Comparison of ENCODE assay signal across 19 cellular contexts in the genomic region with DNA sequence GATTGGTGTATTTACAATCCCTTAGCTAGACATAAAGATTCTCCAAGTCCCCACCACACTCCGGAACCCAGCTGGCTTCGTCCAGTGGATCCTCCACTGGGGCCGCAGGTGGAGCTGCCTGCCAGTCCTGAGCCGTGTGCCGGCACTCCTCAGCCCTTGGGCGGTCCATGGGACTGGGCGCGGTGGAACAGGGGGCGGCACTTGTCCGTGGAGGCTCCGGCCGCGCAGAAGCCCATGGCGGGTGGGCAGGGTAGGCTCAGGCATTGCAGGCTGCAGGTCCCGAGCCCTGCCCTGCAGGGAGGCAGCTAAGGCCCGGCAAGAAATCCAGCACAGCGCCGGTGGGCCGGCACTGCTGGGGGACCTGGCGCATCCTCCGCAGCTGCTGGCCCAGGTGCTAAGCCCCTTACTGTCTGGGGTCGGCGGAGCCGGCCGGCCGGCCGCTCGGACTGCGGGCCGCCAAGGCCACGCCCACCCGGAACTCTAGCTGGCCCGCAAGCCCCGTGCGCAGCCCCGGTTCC. TPM values are rescaled to one million over a fixed set of nuclear protein-coding genes. Genes with fewer than 3 reads are reported as not detected.
DNase-seq lines count a peak whose midpoint lies in the region; ATAC-seq and TF ChIP-seq lines count a peak whose summit lies in the region.
"Had no signal": no experiment of that assay in that cellular context is flagged by ENCODE, and none has a peak within 500 bp of the region (broad histone marks: within the 10 kb centered on the region; RNA-seq: fewer than 3 reads in every experiment).

No MANE protein-coding gene starts in this region.

- H3K9me3 ChIP-seq in MM.1S (replicated peaks; ENCODE audit: insufficient read depth, low read length) (no peaks in the 10 kb centered on the region), iPS-15b (ENCODE audit: control insufficient read depth, insufficient read depth, low read length) (no peaks in the 10 kb centered on the region), vagina (no peaks in the 10 kb centered on the region)
- H3K9me3 ChIP-seq: heart left ventricle, ovary, sigmoid colon, thoracic aorta had no signal

- H3K36me3 Mint-ChIP-seq in activated naive CD8-positive, alpha-beta T cell, result no peaks in the 10 kb centered on the region
- no peaks in the 10 kb centered on the region for H3K36me3 Mint-ChIP-seq in activated naive CD8-positive, alpha-beta T cell treated with anti-CD3 and anti-CD28 coated beads for 36 hours
- H3K36me3 Mint-ChIP-seq in stimulated activated effector memory CD8-positive, alpha-beta T cell treated with anti-CD3 and anti-CD28 coated beads, Interleukin-12 subunit alpha, Interleukin-12 subunit beta, amount 100 ng/mL, for 72 hours, result peaks cover 55% of the 10 kb centered on the region
- H3K36me3 Mint-ChIP-seq: activated naive CD4-positive, alpha-beta T cell treated with anti-CD3 and anti-CD28 coated beads, Interleukin-2, amount 50 U/mL, for 24 hours; CD14-positive monocyte had no signal

- peaks cover 51% of the 10 kb centered on the region for H3K4me1 Mint-ChIP-seq in activated naive CD8-positive, alpha-beta T cell (ENCODE audit: low read depth)
- H3K4me1 Mint-ChIP-seq in activated naive CD8-positive, alpha-beta T cell treated with anti-CD3 and anti-CD28 coated beads for 36 hours, result peaks cover 37% of the 10 kb centered on the region
- H3K4me1 Mint-ChIP-seq in stimulated activated effector memory CD8-positive, alpha-beta T cell treated with anti-CD3 and anti-CD28 coated beads, Interleukin-12 subunit alpha, Interleukin-12 subunit beta, amount 100 ng/mL, for 72 hours, result peaks cover 46% of the 10 kb centered on the region

- ATAC-seq in stimulated activated effector memory CD8-positive, alpha-beta T cell treated with anti-CD3 and anti-CD28 coated beads, Interleukin-12 subunit alpha, Interleukin-12 subunit beta, amount 100 ng/mL, for 72 hours, result no peak
- no peak for ATAC-seq in HG03159 (IDR thresholded peaks at IDR 0.05; ENCODE audit: unreplicated experiment)
- ATAC-seq: heart left ventricle had no signal

- H3K9me3 Mint-ChIP-seq in activated naive CD8-positive, alpha-beta T cell (ENCODE audit: low read depth), result no peaks in the 10 kb centered on the region
- H3K9me3 Mint-ChIP-seq in activated naive CD8-positive, alpha-beta T cell treated with anti-CD3 and anti-CD28 coated beads for 36 hours, result no peaks in the 10 kb centered on the region
- no peaks in the 10 kb centered on the region for H3K9me3 Mint-ChIP-seq in stimulated activated effector memory CD8-positive, alpha-beta T cell treated with anti-CD3 and anti-CD28 coated beads, Interleukin-12 subunit alpha, Interleukin-12 subunit beta, amount 100 ng/mL, for 72 hours
- H3K9me3 Mint-ChIP-seq: activated naive CD4-positive, alpha-beta T cell treated with anti-CD3 and anti-CD28 coated beads, Interleukin-2, amount 50 U/mL, for 24 hours had no signal

- no peak overlapping the region for H3K9ac ChIP-seq in MM.1S (ENCODE audit: low read length)
- no peak overlapping the region for H3K9ac ChIP-seq in iPS-15b (ENCODE audit: low read depth, low read length)
- H3K9ac ChIP-seq: GM23248 had no signal

- H3K79me2 ChIP-seq in MM.1S (ENCODE audit: low read length), result no peaks in the 10 kb centered on the region

- H3K4me2 ChIP-seq in MM.1S (ENCODE audit: low read depth, low read length), result no peak overlapping the region; the same call in 1 of the 2 replicates

- no peak overlapping the region for H3K4me3 Mint-ChIP-seq in activated naive CD8-positive, alpha-beta T cell
- no peak overlapping the region for H3K4me3 Mint-ChIP-seq in activated naive CD8-positive, alpha-beta T cell treated with anti-CD3 and anti-CD28 coated beads for 36 hours
- peak overlapping the region; percentile 74 for H3K4me3 Mint-ChIP-seq in stimulated activated effector memory CD8-positive, alpha-beta T cell treated with anti-CD3 and anti-CD28 coated beads, Interleukin-12 subunit alpha, Interleukin-12 subunit beta, amount 100 ng/mL, for 72 hours

- no peaks in the 10 kb centered on the region for H3K9me2 ChIP-seq in MM.1S (replicated peaks; ENCODE audit: insufficient read depth, low read length)

- H3K4me1 ChIP-seq in MM.1S (ENCODE audit: low read length) (peaks cover 6% of the 10 kb centered on the region; the same call in 1 of the 2 replicates), iPS-15b (ENCODE audit: control insufficient read depth, insufficient read depth, low read length) (no peaks in the 10 kb centered on the region), vagina (peaks cover 33% of the 10 kb centered on the region)

- H3K27ac Mint-ChIP-seq in activated naive CD8-positive, alpha-beta T cell, result peak overlapping the region; percentile 91
- no peak overlapping the region for H3K27ac Mint-ChIP-seq in activated naive CD8-positive, alpha-beta T cell treated with anti-CD3 and anti-CD28 coated beads for 36 hours
- H3K27ac Mint-ChIP-seq in stimulated activated effector memory CD8-positive, alpha-beta T cell treated with anti-CD3 and anti-CD28 coated beads, Interleukin-12 subunit alpha, Interleukin-12 subunit beta, amount 100 ng/mL, for 72 hours, result peak overlapping the region; percentile 93

- TF ChIP-seq CTCF in MM.1S (IDR thresholded peaks at IDR 0.05; ENCODE audit: low read length) (no peak), vagina (IDR thresholded peaks at IDR 0.05) (no peak)

- peak overlapping the region; percentile 77; the same call in 1 of the 2 replicates for H3K27ac ChIP-seq in MM.1S (ENCODE audit: low read length)
- no peak overlapping the region for H3K27ac ChIP-seq in vagina
- H3K27ac ChIP-seq: GM23248, heart left ventricle, ovary, sigmoid colon, thoracic aorta had no signal

- TF ChIP-seq POLR2A in vagina (IDR thresholded peaks at IDR 0.05), result no peak

- H3K4me3 ChIP-seq in MM.1S (ENCODE audit: low read length), result no peak overlapping the region
- H3K4me3 ChIP-seq in iPS-15b (ENCODE audit: low read depth, low read length), result peak overlapping the region; percentile 37
- no peak overlapping the region for H3K4me3 ChIP-seq in vagina
- H3K4me3 ChIP-seq: GM23248, heart left ventricle, lung, ovary, sigmoid colon, thoracic aorta had no signal

- peaks cover 50% of the 10 kb centered on the region for H3F3A ChIP-seq in MM.1S (ENCODE audit: insufficient read depth, low read length)

- no peaks in the 10 kb centered on the region for H3K27me3 ChIP-seq in MM.1S (replicated peaks; ENCODE audit: insufficient read depth, low read length)
- no peaks in the 10 kb centered on the region for H3K27me3 ChIP-seq in iPS-15b (ENCODE audit: control insufficient read depth, insufficient read depth, low read length)
- H3K27me3 ChIP-seq in vagina, result no peaks in the 10 kb centered on the region
- H3K27me3 ChIP-seq: heart left ventricle, ovary, sigmoid colon had no signal

- intact Hi-C loops in vagina (cut with DNase I), result no loop called here

- H3K27me3 Mint-ChIP-seq in activated naive CD8-positive, alpha-beta T cell, result no peaks in the 10 kb centered on the region
- peaks cover 7% of the 10 kb centered on the region for H3K27me3 Mint-ChIP-seq in activated naive CD8-positive, alpha-beta T cell treated with anti-CD3 and anti-CD28 coated beads for 36 hours
- H3K27me3 Mint-ChIP-seq: activated naive CD4-positive, alpha-beta T cell treated with anti-CD3 and anti-CD28 coated beads, Interleukin-2, amount 50 U/mL, for 24 hours had no signal

- no peak overlapping the region for H2AFZ ChIP-seq in MM.1S (ENCODE audit: low read length)
- H2AFZ ChIP-seq: GM23248 had no signal

- H4K20me1 ChIP-seq in MM.1S (ENCODE audit: insufficient read depth, low read length), result no peaks in the 10 kb centered on the region

- DNase-seq in activated naive CD8-positive, alpha-beta T cell treated with anti-CD3 and anti-CD28 coated beads for 36 hours, result no peak
- DNase-seq in MM.1S (no peak), dermis blood vessel endothelial cell (no peak), vagina (ENCODE audit: extremely low spot score in 2 of 2) (no peak)
- DNase-seq in stimulated activated effector memory CD8-positive, alpha-beta T cell treated with anti-CD3 and anti-CD28 coated beads, Interleukin-12 subunit alpha, Interleukin-12 subunit beta, amount 100 ng/mL, for 72 hours (ENCODE audit: low spot score in 2 of 2), result no peak
- DNase-seq: GM23248, NCI-H2171, NCI-H69, sigmoid colon, SW 1271 had no signal

- H3K36me3 ChIP-seq in MM.1S (replicated peaks; ENCODE audit: insufficient read depth, low read length) (no peaks in the 10 kb centered on the region), iPS-15b (ENCODE audit: control insufficient read depth, insufficient read depth, low read length) (no peaks in the 10 kb centered on the region), vagina (no peaks in the 10 kb centered on the region)
- H3K36me3 ChIP-seq: heart left ventricle, ovary, sigmoid colon, thoracic aorta had no signal

RNA-seq across cellular contexts. Expression of gene RNU5B-1, which starts 3.5 kb away (rescaled TPM):
- 10 to 100 TPM in 1 of 2 experiments, not detected in 1; 11.6 TPM for total RNA-seq in activated naive CD8-positive, alpha-beta T cell treated with anti-CD3 and anti-CD28 coated beads for 36 hours
- total RNA-seq in dermis blood vessel endothelial cell (not detected in 2 replicates), vagina (not detected)
- total RNA-seq: GM23248, sigmoid colon, thoracic aorta had no signal

RNA-seq across cellular contexts. Expression of gene RNU5A-1, which starts 5.1 kb away (rescaled TPM):
- not detected for total RNA-seq in activated naive CD8-positive, alpha-beta T cell treated with anti-CD3 and anti-CD28 coated beads for 36 hours
- total RNA-seq in dermis blood vessel endothelial cell (not detected in 2 replicates), vagina (not detected)
- total RNA-seq: GM23248, heart left ventricle, lung, ovary, sigmoid colon, thoracic aorta had no signal

RNA-seq across cellular contexts. Expression of gene PARP16, which starts 14.3 kb away (rescaled TPM):
- total RNA-seq in activated naive CD8-positive, alpha-beta T cell treated with anti-CD3 and anti-CD28 coated beads for 36 hours, result 10 to 100 TPM; 15.5 to 16.4 TPM
- total RNA-seq in dermis blood vessel endothelial cell, result 2.0 and 3.0 TPM in 2 replicates
- 12.8 TPM for total RNA-seq in vagina
